ENCODE assay signal across 28 cellular contexts in the genomic region with DNA sequence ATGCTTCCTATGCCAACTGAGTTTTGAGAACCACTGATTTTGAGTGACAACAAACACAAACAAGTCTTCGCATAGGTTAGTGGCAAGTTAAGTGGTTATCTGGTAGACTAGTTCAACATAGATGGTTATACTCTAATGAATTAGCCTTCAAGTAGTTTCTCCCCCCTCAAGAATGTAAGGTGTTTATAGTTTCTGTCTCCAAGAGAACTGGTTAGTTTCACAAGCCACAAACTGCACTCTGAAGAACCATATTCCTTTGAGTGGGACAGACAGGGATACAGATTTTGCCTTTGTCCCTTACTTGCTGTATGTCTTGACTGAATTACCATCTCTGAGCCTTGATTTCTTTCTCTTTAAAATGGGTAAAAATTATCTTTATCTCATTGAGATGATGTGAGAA. TPM values are rescaled to one million over a fixed set of nuclear protein-coding genes. Genes with fewer than 3 reads are reported as not detected.
"Had no signal": no experiment of that assay in that cellular context is flagged by ENCODE, and none has a peak within 500 bp of the region (broad histone marks: within the 10 kb centered on the region; RNA-seq: fewer than 3 reads in every experiment).

No MANE protein-coding gene starts in this region.

- H3K27ac ChIP-seq: stomach, suprapubic skin, testis, thoracic aorta, thyroid gland, tibial artery, tibial nerve, transverse colon, upper lobe of left lung, upper lobe of right lung, uterus, vagina had no signal

- H3K9me3 ChIP-seq: stomach, suprapubic skin, testis, thoracic aorta, thyroid gland, tibial artery, tibial nerve, transverse colon, upper lobe of left lung, upper lobe of right lung, uterus, vagina had no signal

- ATAC-seq: stimulated activated effector memory CD8-positive, alpha-beta T cell treated with anti-CD3 and anti-CD28 coated beads, Interleukin-12 subunit alpha, Interleukin-12 subunit beta, amount 100 ng/mL, for 72 hours; stimulated activated memory B cell treated with anti-CD40 and anti-IgM and Interleukin-4, amounts not matched to agents 10 μg/mL and 1 μg/mL and 100 μg/mL, for 72 hours; stimulated activated naive B cell treated with anti-CD40 and anti-IgM and Interleukin-4, amounts not matched to agents 10 μg/mL and 1 μg/mL and 100 μg/mL, for 72 hours; stimulated activated naive CD8-positive, alpha-beta T cell treated with anti-CD3 and anti-CD28 coated beads, Interleukin-15, amount 100 ng/mL, for 72 hours; stimulated activated naive CD8-positive, alpha-beta T cell treated with anti-CD3 and anti-CD28 coated beads, Interleukin-15, Interleukin-2, amounts not matched to agents 100 U/mL and 50 U/mL, for 24 hours; upper lobe of right lung had no signal

- FAIRE-seq: urothelium cell line had no signal

- H3K4me1 ChIP-seq: stomach, suprapubic skin, testis, thyroid gland, tibial artery, tibial nerve, transverse colon, upper lobe of left lung, upper lobe of right lung, uterus, vagina had no signal

- H3K4me3 ChIP-seq: stomach, suprapubic skin, testis, thoracic aorta, thyroid gland, tibial artery, tibial nerve, transverse colon, upper lobe of left lung, upper lobe of right lung, uterus, vagina had no signal

- DNase-seq: stimulated activated CD4-positive, alpha-beta T cell treated with anti-CD3 and anti-CD28 coated beads, Interleukin-2, amount 100 ng/mL, for 48 hours; stimulated activated CD4-positive, alpha-beta T cell treated with anti-CD3 and anti-CD28 coated beads, Interleukin-4, amount 100 ng/mL, for 1 hour; stimulated activated CD4-positive, alpha-beta T cell treated with anti-CD3 and anti-CD28 coated beads, Interleukin-4, amount 100 ng/mL, for 24 hours; stimulated activated CD4-positive, alpha-beta T cell treated with anti-CD3 and anti-CD28 coated beads, Interleukin-4, amount 100 ng/mL, for 4 hours; stimulated activated CD8-positive, alpha-beta memory T cell treated with anti-CD3 and anti-CD28 coated beads, Interleukin-4, amount 100 ng/mL, for 48 hours; stimulated activated naive B cell treated with anti-CD40 and anti-IgM and Interleukin-4, amounts not matched to agents 10 μg/mL and 1 μg/mL and 100 μg/mL, for 72 hours; stimulated activated naive CD4-positive, alpha-beta T cell; stimulated activated naive CD4-positive, alpha-beta T cell treated with Interleukin-2 at 50 U/mL for 16 hours; stimulated activated naive CD8-positive, alpha-beta T cell treated with anti-CD3 and anti-CD28 coated beads, Interleukin-15, amount 100 ng/mL, for 72 hours; stimulated activated naive CD8-positive, alpha-beta T cell treated with anti-CD3 and anti-CD28 coated beads, Interleukin-15, Interleukin-2, amounts not matched to agents 100 U/mL and 50 U/mL, for 24 hours; stomach; substantia nigra; testis; thyroid gland; tibial artery; transverse colon; trophoblast cell; upper lobe of left lung; upper lobe of right lung; uterus had no signal

RNA-seq across cellular contexts. Expression of gene PASD1, which starts 41.5 kb away (rescaled TPM):
- polyA plus RNA-seq: stomach, urinary bladder had no signal
